Comparison of ENCODE assay signal across 1 cellular context in the genomic region with DNA sequence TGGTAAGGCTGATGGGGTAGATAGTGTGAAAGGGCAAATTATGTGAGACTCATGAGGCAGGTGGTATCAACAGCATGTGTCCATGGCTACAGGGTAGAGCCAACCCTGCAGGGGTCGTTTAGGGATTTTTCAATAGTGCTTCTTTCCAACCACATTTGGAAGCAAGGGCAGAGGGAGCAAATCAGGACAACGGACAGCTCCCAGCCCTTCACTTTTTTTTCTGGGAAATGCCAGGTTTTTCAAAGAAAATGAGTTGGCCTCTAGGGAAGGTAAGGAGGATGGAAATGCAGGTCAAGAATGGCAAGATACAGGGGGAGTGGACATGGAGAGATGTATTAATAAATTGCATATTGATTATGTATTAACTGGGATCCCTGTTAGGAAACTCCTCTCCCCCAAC.
TF ChIP-seq lines count a peak whose summit lies in the region.

No MANE protein-coding gene starts in this region.

TF ChIP-seq in endothelial cell of umbilical vein, 7 proteins besides CTCF, POLR2A, EP300 and RAD21 (continued from another document):
- TF ChIP-seq FOS (IDR thresholded peaks at IDR 0.05; ENCODE audit: borderline replicate concordance, insufficient read depth, low read length) (no peak), GATA2 (IDR thresholded peaks at IDR 0.05; ENCODE audit: insufficient read depth, insufficient read length, low read depth, low read length) (no peak), JUN (IDR thresholded peaks at IDR 0.05; ENCODE audit: borderline replicate concordance, insufficient read depth, insufficient read length, low read depth) (no peak)
TF ChIP-seq in endothelial cell of umbilical vein: peak in this region for 0.
